11 cellular contexts compared by ENCODE assay signal in genomic region chr15:94844188-94844532, GRCh38.
DNase-seq lines count a peak whose midpoint lies in the region; ATAC-seq and TF ChIP-seq lines count a peak whose summit lies in the region.
"Had no signal": no experiment of that assay in that cellular context is flagged by ENCODE, and none has a peak within 500 bp of the region (broad histone marks: within the 10 kb centered on the region; RNA-seq: fewer than 3 reads in every experiment).

No MANE protein-coding gene starts in this region.

- intact Hi-C loops in left ventricle myocardium inferior (cut with micrococcal nuclease), result no loop called here
- intact Hi-C loops in Right ventricle myocardium superior (cut with DNase I), result no loop called here
- intact Hi-C loops in esophagus squamous epithelium (cut with DNase I), result no loop called here
- intact Hi-C loops in aorta (cut with DNase I), result loop anchor here (5.0 to 10.0 kb wide), 5 partner anchors 81 to 1501 kb away; no protein-coding TSS in a partner anchor

- peaks cover 21% of the 10 kb centered on the region for H3K4me1 ChIP-seq in left ventricle myocardium inferior
- H3K4me1 ChIP-seq in esophagus squamous epithelium, result peaks cover 0 to 11% (median 2%) of the 10 kb centered on the region in 3 donors
- H3K4me1 ChIP-seq in osteoblast (ENCODE audit: insufficient read depth, low read length), result no peaks in the 10 kb centered on the region
- peaks cover under 1 to 3% of the 10 kb centered on the region in 2 donors for H3K4me1 ChIP-seq in aorta (ENCODE audit: control insufficient read depth in 1 of 2, insufficient read depth in 2 of 2, low read length in 2 of 2)

- H3K27me3 Mint-ChIP-seq in neural crest cell (ENCODE audit: low read depth) (no peaks in the 10 kb centered on the region), type B pancreatic cell (peaks cover 4% of the 10 kb centered on the region)

- no peak overlapping the region for H2AFZ ChIP-seq in osteoblast (ENCODE audit: low read length)

- no peaks in the 10 kb centered on the region for H3K36me3 ChIP-seq in left ventricle myocardium inferior
- no peaks in the 10 kb centered on the region for H3K36me3 ChIP-seq in esophagus squamous epithelium
- no peaks in the 10 kb centered on the region for H3K36me3 ChIP-seq in osteoblast (ENCODE audit: insufficient read depth, low read length)
- H3K36me3 ChIP-seq in aorta (ENCODE audit: control insufficient read depth in 1 of 2, insufficient read depth in 2 of 2, low read length in 1 of 2), result no peaks in the 10 kb centered on the region

- H3K4me1 Mint-ChIP-seq in neural crest cell (peaks cover 26% of the 10 kb centered on the region), type B pancreatic cell (ENCODE audit: unreplicated experiment) (peaks cover 9% of the 10 kb centered on the region)
- H3K4me1 Mint-ChIP-seq: activated CD8-positive, alpha-beta memory T cell treated with anti-CD3 and anti-CD28 coated beads, Interleukin-2, amount 10 ng/mL, durations not matched to agents 7 days and 5 days had no signal

- no peak for TF ChIP-seq POLR2A in esophagus squamous epithelium (IDR thresholded peaks at IDR 0.05)

- H3K9me3 ChIP-seq in left ventricle myocardium inferior (replicated peaks), result peaks cover 23% of the 10 kb centered on the region
- H3K9me3 ChIP-seq in esophagus squamous epithelium, result no peaks in the 10 kb centered on the region
- H3K9me3 ChIP-seq in osteoblast (ENCODE audit: low read depth, low read length), result peaks cover 3% of the 10 kb centered on the region
- no peaks in the 10 kb centered on the region for H3K9me3 ChIP-seq in aorta (ENCODE audit: control insufficient read depth, low read length)

- DNase-seq in left ventricle myocardium inferior (no peak), Right ventricle myocardium superior (no peak), esophagus squamous epithelium (lab: John Stamatoyannopoulos, UW) (no peak), neural crest cell (ENCODE audit: low read depth, low spot score) (no peak), type B pancreatic cell (ENCODE audit: extremely low spot score, unreplicated experiment) (no peak), osteoblast (ENCODE audit: insufficient read length, low spot score, missing footprints) (no peak), aorta (no peak)
- DNase-seq: activated CD8-positive, alpha-beta memory T cell treated with anti-CD3 and anti-CD28 coated beads, Interleukin-2, amount 10 ng/mL, durations not matched to agents 7 days and 5 days; NCI-H1048 had no signal

- TF ChIP-seq CTCF in left ventricle myocardium inferior (IDR thresholded peaks at IDR 0.05; ENCODE audit: borderline replicate concordance) (no peak), esophagus squamous epithelium (IDR thresholded peaks at IDR 0.05) (no peak), neural crest cell (conservative IDR thresholded peaks at IDR 0.05) (no peak), type B pancreatic cell (conservative IDR thresholded peaks at IDR 0.05) (no peak), osteoblast (IDR thresholded peaks at IDR 0.05; ENCODE audit: extremely low read depth, low read depth, low read length) (no peak)

- H3K4me3 ChIP-seq in left ventricle myocardium inferior, result peak overlapping the region; percentile 58
- peak overlapping the region in 3 of 4 donors; percentile 19 to 65 (median 43) for H3K4me3 ChIP-seq in esophagus squamous epithelium
- no peak overlapping the region for H3K4me3 ChIP-seq in osteoblast (ENCODE audit: insufficient read depth, low read length)
- no peak overlapping the region for H3K4me3 ChIP-seq in aorta (ENCODE audit: low read length in 2 of 2)

- no peaks in the 10 kb centered on the region for H4K20me1 ChIP-seq in osteoblast (ENCODE audit: insufficient read depth, low read length)

- H3K27ac Mint-ChIP-seq in neural crest cell (ENCODE audit: unreplicated experiment) (no peak overlapping the region), type B pancreatic cell (peak overlapping the region; percentile 71)
- H3K27ac Mint-ChIP-seq: activated CD8-positive, alpha-beta memory T cell treated with anti-CD3 and anti-CD28 coated beads, Interleukin-2, amount 10 ng/mL, durations not matched to agents 7 days and 5 days; activated naive CD4-positive, alpha-beta T cell treated with anti-CD3 and anti-CD28 coated beads, Interleukin-2, amount 50 U/mL, for 72 hours had no signal

- H3K9me3 Mint-ChIP-seq in neural crest cell, result peaks cover 15% of the 10 kb centered on the region
- peaks cover 11% of the 10 kb centered on the region for H3K9me3 Mint-ChIP-seq in type B pancreatic cell

- 54% methylated on average over 5 of the region's 5 CpGs for WGBS in esophagus squamous epithelium, 2 donors
- WGBS in aorta, 2 donors, result 62 to 63% methylated on average over 5 of the region's 5 CpGs

- ATAC-seq in Right ventricle myocardium superior (ENCODE audit: poor library complexity) (no peak), HG03025 (IDR thresholded peaks at IDR 0.05; ENCODE audit: low FRiP score, unreplicated experiment) (no peak), aorta (ENCODE audit: low FRiP score) (no peak)
- ATAC-seq: activated CD8-positive, alpha-beta memory T cell treated with anti-CD3 and anti-CD28 coated beads, Interleukin-2, amount 10 ng/mL, durations not matched to agents 7 days and 5 days; activated naive CD4-positive, alpha-beta T cell treated with anti-CD3 and anti-CD28 coated beads, Interleukin-2, amount 50 U/mL, for 72 hours had no signal

- H3K4me2 ChIP-seq in osteoblast (ENCODE audit: insufficient read depth, low read length), result no peak overlapping the region

- H3K36me3 Mint-ChIP-seq in neural crest cell (ENCODE audit: low read depth), result peaks cover 20% of the 10 kb centered on the region
- H3K36me3 Mint-ChIP-seq in type B pancreatic cell, result no peaks in the 10 kb centered on the region
- H3K36me3 Mint-ChIP-seq: activated CD8-positive, alpha-beta memory T cell treated with anti-CD3 and anti-CD28 coated beads, Interleukin-2, amount 10 ng/mL, durations not matched to agents 7 days and 5 days had no signal

- H3K79me2 ChIP-seq in osteoblast (ENCODE audit: insufficient read depth, low read length), result no peaks in the 10 kb centered on the region

- H3K27me3 ChIP-seq in left ventricle myocardium inferior (ENCODE audit: low read depth) (peaks cover 21% of the 10 kb centered on the region), esophagus squamous epithelium (peaks cover 0 to 34% (median 0%) of the 10 kb centered on the region in 4 donors), osteoblast (ENCODE audit: insufficient read depth, low read length) (no peaks in the 10 kb centered on the region), aorta (ENCODE audit: control insufficient read depth in 1 of 2, insufficient read depth in 2 of 2, low read length in 1 of 2) (no peaks in the 10 kb centered on the region)

- H3K4me3 Mint-ChIP-seq in neural crest cell (peak overlapping the region; percentile 43), type B pancreatic cell (peak overlapping the region; percentile 34)
- H3K4me3 Mint-ChIP-seq: activated CD8-positive, alpha-beta memory T cell treated with anti-CD3 and anti-CD28 coated beads, Interleukin-2, amount 10 ng/mL, durations not matched to agents 7 days and 5 days had no signal

- H3K27ac ChIP-seq in left ventricle myocardium inferior (replicated peaks), result peak overlapping the region; percentile 79
- H3K27ac ChIP-seq in esophagus squamous epithelium, result peak overlapping the region in 3 of 4 donors; percentile 21 to 86 (median 64)
- H3K27ac ChIP-seq in osteoblast (ENCODE audit: low read depth, low read length), result no peak overlapping the region
- peak overlapping the region in 1 of 2 donors; percentile 89 for H3K27ac ChIP-seq in aorta (ENCODE audit: low read depth in 1 of 2, low read length in 2 of 2)

Comparison
In these comparisons a context has a peak if more than half of its experiments do, and no peak if none do; other contexts are left out.
1. H3K4me3 ChIP-seq: peak in left ventricle myocardium inferior (single experiment) and esophagus squamous epithelium (3 of 4); none in osteoblast (single experiment) and aorta (0 of 2).
2. intact Hi-C loops: an anchor here in aorta (5.0 to 10.0 kb wide); none called in left ventricle myocardium inferior, Right ventricle myocardium superior and esophagus squamous epithelium.